In the genomic region with DNA sequence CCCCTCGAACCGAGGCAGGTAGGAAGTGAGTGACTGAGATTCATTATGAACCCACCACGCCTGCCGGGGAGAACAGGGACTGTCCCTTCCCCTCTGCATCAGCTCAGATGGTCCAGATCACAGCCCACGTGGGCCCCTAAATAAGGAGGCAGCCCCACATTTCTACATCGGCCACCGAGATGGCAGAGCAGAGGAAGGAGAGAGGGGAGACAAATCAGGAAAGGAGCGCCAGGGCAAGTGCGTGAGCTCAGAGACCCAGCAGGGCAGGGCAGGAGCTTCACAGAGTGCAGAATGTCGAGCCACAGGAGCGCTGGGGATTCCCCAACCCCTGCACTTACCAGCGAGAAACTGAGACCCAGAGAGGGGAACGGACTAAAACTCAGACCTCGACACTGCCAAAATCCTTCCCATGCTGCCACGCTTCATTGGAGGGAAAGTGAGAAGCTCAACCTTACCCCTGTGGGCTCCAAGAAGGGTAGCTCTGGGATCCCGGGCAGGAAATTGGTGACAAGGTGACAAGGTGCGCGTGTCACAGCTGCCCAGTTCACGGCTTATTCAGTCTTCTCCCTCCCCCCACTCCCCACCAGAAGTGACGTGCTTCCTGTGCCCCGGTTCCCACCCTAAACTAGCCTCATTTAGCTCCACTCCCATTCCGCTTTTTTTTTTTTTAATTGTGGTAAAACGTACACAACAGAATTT, we compare ENCODE assay signal across 8 cellular contexts. TPM values are rescaled to one million over a fixed set of nuclear protein-coding genes. Genes with fewer than 3 reads are reported as not detected.
DNase-seq lines count a peak whose midpoint lies in the region; ATAC-seq and TF ChIP-seq lines count a peak whose summit lies in the region.

TSS of gene ICAM2 (minus strand) at position 566 of the 699 bp plus-strand sequence. CDS start 13,942 bp downstream, outside the sequence.

- H3K27me3 Mint-ChIP-seq in CD8-positive, alpha-beta memory T cell, result peaks cover 0 to 5% of the 10 kb centered on the region in 2 donors
- H3K27me3 Mint-ChIP-seq in activated CD8-positive, alpha-beta T cell treated with anti-CD3 and anti-CD28 coated beads, Interleukin-2, amount 10 ng/mL, durations not matched to agents 7 days and 5 days (ENCODE audit: low read depth), result no peaks in the 10 kb centered on the region

- H3K27ac Mint-ChIP-seq in CD8-positive, alpha-beta memory T cell, result peak within 1 kb of the TSS; percentile 99 to 100 (median 100)
- peak within 1 kb of the TSS; percentile 100 for H3K27ac Mint-ChIP-seq in activated CD8-positive, alpha-beta T cell treated with anti-CD3 and anti-CD28 coated beads, Interleukin-2, amount 10 ng/mL, durations not matched to agents 7 days and 5 days

- no peaks in the 10 kb centered on the region for H3K9me3 ChIP-seq in CD8-positive, alpha-beta memory T cell (ENCODE audit: low read length)
- H3K9me3 ChIP-seq in KOPT-K1 (ENCODE audit: insufficient read depth, low read length, poor library complexity, severe bottlenecking) (no peaks in the 10 kb centered on the region), upper lobe of left lung (no peaks in the 10 kb centered on the region)

- POLR2A ChIA-PET in CD8-positive, alpha-beta memory T cell (lab: Charles Lee), result interaction anchor here (0.6 to 2.6 kb wide), 22 partner anchors 9 to 957 kb away, joined by 3 to 67 read pairs (median 4); partner anchors contain the start of genes CCDC47, DDX42, ERN1 and PRR29
- POLR2A ChIA-PET in activated CD8-positive, alpha-beta T cell treated with anti-CD3 and anti-CD28 coated beads, Interleukin-2, amount 10 ng/mL, durations not matched to agents 7 days and 5 days (lab: Charles Lee), result interaction anchor here (0.6 to 2.7 kb wide), 23 partner anchors 8 to 477 kb away, joined by 3 to 20 read pairs (median 4); partner anchors contain the start of genes ERN1, PECAM1, POLG2 and PRR29

- H3K27me3 ChIP-seq in CD8-positive, alpha-beta memory T cell (ENCODE audit: insufficient read depth, low read length, poor library complexity, severe bottlenecking), result no peaks in the 10 kb centered on the region
- H3K27me3 ChIP-seq in upper lobe of left lung, result no peaks in the 10 kb centered on the region

- WGBS in upper lobe of left lung, 2 donors, result 9 to 13% methylated on average over 16 to 23 of the region's 23 CpGs

- peak in 3 of 4 donors; percentile 36 to 86 (median 82) for TF ChIP-seq EP300 in upper lobe of left lung (IDR thresholded peaks at IDR 0.05)

- CTCF ChIA-PET in CD8-positive, alpha-beta memory T cell (lab: Charles Lee), result interaction anchor here (0.6 to 15.0 kb wide), 27 partner anchors 10 to 485 kb away, joined by 3 to 246 read pairs (median 4); partner anchors contain the start of genes CD79B, DDX5, ERN1 and GH1
- CTCF ChIA-PET in activated CD8-positive, alpha-beta T cell treated with anti-CD3 and anti-CD28 coated beads, Interleukin-2, amount 10 ng/mL, durations not matched to agents 7 days and 5 days (lab: Charles Lee), result interaction anchor here (0.8 to 8.1 kb wide), 19 partner anchors 8 to 171 kb away, joined by 3 to 138 read pairs (median 4); partner anchors contain the start of genes CSHL1, ERN1, GH1 and PRR29

- H3K4me1 Mint-ChIP-seq in CD8-positive, alpha-beta memory T cell, result peaks cover 68 to 90% (median 72%) of the 10 kb centered on the region in 3 donors
- peaks cover 75% of the 10 kb centered on the region for H3K4me1 Mint-ChIP-seq in activated CD8-positive, alpha-beta T cell treated with anti-CD3 and anti-CD28 coated beads, Interleukin-2, amount 10 ng/mL, durations not matched to agents 7 days and 5 days (ENCODE audit: low read depth)

- TF ChIP-seq POLR2A in erythroblast (IDR thresholded peaks at IDR 0.05; ENCODE audit: low read length) (peak; percentile 88), upper lobe of left lung (IDR thresholded peaks at IDR 0.05) (peak in 3 of 4 donors; percentile 45 to 74 (median 70))

- H3K4me3 ChIP-seq in CD8-positive, alpha-beta memory T cell (ENCODE audit: low read length), result peak within 1 kb of the TSS; percentile 83
- peak within 1 kb of the TSS; percentile 36 to 59 (median 48) for H3K4me3 ChIP-seq in upper lobe of left lung

- H3K36me3 Mint-ChIP-seq in CD8-positive, alpha-beta memory T cell, result peaks cover 0 to 11% (median 6%) of the 10 kb centered on the region in 3 donors
- peaks cover 6% of the 10 kb centered on the region for H3K36me3 Mint-ChIP-seq in activated CD8-positive, alpha-beta T cell treated with anti-CD3 and anti-CD28 coated beads, Interleukin-2, amount 10 ng/mL, durations not matched to agents 7 days and 5 days (ENCODE audit: low read depth)

- peak within 1 kb of the TSS; percentile 96 to 100 (median 98) for H3K4me3 Mint-ChIP-seq in CD8-positive, alpha-beta memory T cell
- peak within 1 kb of the TSS; percentile 96 for H3K4me3 Mint-ChIP-seq in activated CD8-positive, alpha-beta T cell treated with anti-CD3 and anti-CD28 coated beads, Interleukin-2, amount 10 ng/mL, durations not matched to agents 7 days and 5 days

- ATAC-seq in GM21423 (IDR thresholded peaks at IDR 0.05; ENCODE audit: unreplicated experiment) (peak; percentile 64), upper lobe of left lung (ENCODE audit: low FRiP score in 2 of 2) (peak; percentile 84 to 88)
- peak; percentile 78 for ATAC-seq in activated CD8-positive, alpha-beta T cell treated with anti-CD3 and anti-CD28 coated beads, Interleukin-2, amount 10 ng/mL, durations not matched to agents 7 days and 5 days

- H3K36me3 ChIP-seq in CD8-positive, alpha-beta memory T cell (ENCODE audit: insufficient read depth, low read length), result no peaks in the 10 kb centered on the region
- H3K36me3 ChIP-seq in KOPT-K1 (ENCODE audit: insufficient read depth, low read length) (no peaks in the 10 kb centered on the region), upper lobe of left lung (no peaks in the 10 kb centered on the region)

- peak in 4 of 6 experiments; percentile 18 to 40 (median 30) for TF ChIP-seq CTCF in upper lobe of left lung (IDR thresholded peaks at IDR 0.05)

- H3K27ac ChIP-seq in CD8-positive, alpha-beta memory T cell (ENCODE audit: low read depth, low read length), result peak within 1 kb of the TSS; percentile 90
- H3K27ac ChIP-seq in KOPT-K1 (ENCODE audit: low read depth, low read length, poor library complexity, severe bottlenecking) (peak within 1 kb of the TSS; percentile 95), upper lobe of left lung (peak within 1 kb of the TSS; percentile 83 to 89 (median 88))

- DNase-seq in CD8-positive, alpha-beta memory T cell, result peak; percentile 90 to 98 (median 96)
- DNase-seq in activated CD8-positive, alpha-beta T cell treated with anti-CD3 and anti-CD28 coated beads, Interleukin-2, amount 10 ng/mL, durations not matched to agents 7 days and 5 days, result peak; percentile 96
- DNase-seq in erythroblast (lab: John Stamatoyannopoulos, UW) (peak; percentile 63 to 72), pons (ENCODE audit: low spot score) (peak; percentile 29), upper lobe of left lung (peak in 1 of 2 donors; percentile 81), glomerular visceral epithelial cell (ENCODE audit: extremely low spot score) (no peak)

- peaks cover 0 to 2% (median 2%) of the 10 kb centered on the region in 5 donors for H3K9me3 Mint-ChIP-seq in CD8-positive, alpha-beta memory T cell
- no peaks in the 10 kb centered on the region for H3K9me3 Mint-ChIP-seq in activated CD8-positive, alpha-beta T cell treated with anti-CD3 and anti-CD28 coated beads, Interleukin-2, amount 10 ng/mL, durations not matched to agents 7 days and 5 days (ENCODE audit: insufficient read depth)

- H3K4me1 ChIP-seq in CD8-positive, alpha-beta memory T cell (ENCODE audit: insufficient read depth, low read length), result peaks cover 82% of the 10 kb centered on the region
- peaks cover 26 to 49% (median 32%) of the 10 kb centered on the region in 4 donors for H3K4me1 ChIP-seq in upper lobe of left lung

RNA-seq across cellular contexts. Expression of gene ICAM2, which starts in this region (rescaled TPM):
- total RNA-seq in CD8-positive, alpha-beta memory T cell, result 10 to 100 TPM; 77.4 to 80.7 TPM
- polyA plus RNA-seq in CD8-positive, alpha-beta memory T cell, result 301 TPM
- total RNA-seq in activated CD8-positive, alpha-beta T cell treated with anti-CD3 and anti-CD28 coated beads, Interleukin-2, amount 10 ng/mL, durations not matched to agents 7 days and 5 days, result 10 to 100 TPM; 48.4 to 51.3 TPM
- 100 to 1,000 TPM in 3 of 6 donors, 10 to 100 TPM in 3; 27.2 to 114 (median 82.0) TPM for total RNA-seq in upper lobe of left lung
